In genomic region chr20:58308680-58309527, GRCh38 we compare ENCODE assay signal across 8 cellular contexts. TPM values are rescaled to one million over a fixed set of nuclear protein-coding genes. Genes with fewer than 3 reads are reported as not detected.
A peak's percentile ranks its signal among the peaks of the same experiment; 100 is the strongest.
DNase-seq lines count a peak whose midpoint lies in the region; ATAC-seq and TF ChIP-seq lines count a peak whose summit lies in the region.

No MANE protein-coding gene starts in this region.

- H3K36me3 Mint-ChIP-seq in brain = peaks cover 23% of the 10 kb centered on the region

- H3K4me2 ChIP-seq in SU-DHL-6 (ENCODE audit: low read depth, low read length, poor library complexity, severe bottlenecking) = no peak overlapping the region

- H3F3A ChIP-seq in SU-DHL-6 (ENCODE audit: insufficient read depth) = peaks cover 23% of the 10 kb centered on the region

- ATAC-seq in GM18907 (IDR thresholded peaks at IDR 0.05; ENCODE audit: unreplicated experiment) (peak; percentile 52), HG03103 (IDR thresholded peaks at IDR 0.05; ENCODE audit: low read depth, unreplicated experiment) (peak; percentile 47), GM18870 (IDR thresholded peaks at IDR 0.05; ENCODE audit: unreplicated experiment) (no peak)

- no peak overlapping the region for H2AFZ ChIP-seq in SU-DHL-6 (ENCODE audit: low read depth, low read length, severe bottlenecking)

- H3K4me3 Mint-ChIP-seq in brain = peak overlapping the region; percentile 84 to 88 (median 87)

- H4K20me1 ChIP-seq in SU-DHL-6 (ENCODE audit: low read depth, low read length) = no peaks in the 10 kb centered on the region

- no peak for DNase-seq in AG09309 (ENCODE audit: low read depth)

- H3K9me3 ChIP-seq in SU-DHL-6 (ENCODE audit: insufficient read depth, low read length) (no peaks in the 10 kb centered on the region), iPS-18c (ENCODE audit: control insufficient read depth, insufficient read depth, low read length) (no peaks in the 10 kb centered on the region), skeletal muscle tissue (ENCODE audit: control insufficient read depth in 3 of 3, low read length in 3 of 3) (no peaks in the 10 kb centered on the region)

- H3K4me1 ChIP-seq in skeletal muscle tissue (ENCODE audit: control insufficient read depth in 3 of 3, insufficient read depth in 3 of 3, low read length in 3 of 3) = peaks cover 0 to 16% (median 4%) of the 10 kb centered on the region in 3 donors

- H3K9ac ChIP-seq in SU-DHL-6 (ENCODE audit: low read length) = no peak overlapping the region
- H3K9ac ChIP-seq in skeletal muscle tissue (ENCODE audit: low read depth in 1 of 3, low read length in 3 of 3) = peak overlapping the region; percentile 51 to 70 (median 52)

- no peaks in the 10 kb centered on the region for H3K27me3 ChIP-seq in SU-DHL-6 (ENCODE audit: low read length)
- no peaks in the 10 kb centered on the region for H3K27me3 ChIP-seq in skeletal muscle tissue (ENCODE audit: control insufficient read depth in 3 of 3, insufficient read depth in 3 of 3, low read length in 3 of 3)

- no peaks in the 10 kb centered on the region for H3K36me3 ChIP-seq in SU-DHL-6 (ENCODE audit: low read length)
- peaks cover 8 to 17% (median 11%) of the 10 kb centered on the region in 3 donors for H3K36me3 ChIP-seq in skeletal muscle tissue (ENCODE audit: control insufficient read depth in 3 of 3, insufficient read depth in 3 of 3, low read length in 3 of 3)

- peaks cover 28% of the 10 kb centered on the region for H3K4me1 Mint-ChIP-seq in brain

- H3K27ac Mint-ChIP-seq in brain = peak overlapping the region in 3 of 5 experiments; percentile 61 to 73 (median 67)

- no peaks in the 10 kb centered on the region for H3K27me3 Mint-ChIP-seq in brain

- H3K79me2 ChIP-seq in SU-DHL-6 (ENCODE audit: insufficient read depth, low read length) = peaks cover 20% of the 10 kb centered on the region

- H3K4me3 ChIP-seq in AG09309 (ENCODE audit: control insufficient read depth, low read depth, low read length) = peak overlapping the region; percentile 62
- no peak overlapping the region for H3K4me3 ChIP-seq in SU-DHL-6 (ENCODE audit: insufficient read depth, low read length, poor library complexity, severe bottlenecking)
- peak overlapping the region; percentile 91 for H3K4me3 ChIP-seq in iPS-18c (ENCODE audit: insufficient read depth, low read depth, low read length)
- H3K4me3 ChIP-seq in skeletal muscle tissue (ENCODE audit: low read length in 3 of 3) = peak overlapping the region; percentile 79 to 80 (median 79)

- TF ChIP-seq CTCF in AG09309 (IDR thresholded peaks at IDR 0.05; ENCODE audit: control insufficient read depth, insufficient read depth, low read depth, low read length, missing control alignments) (no peak), SU-DHL-6 (IDR thresholded peaks at IDR 0.05; ENCODE audit: insufficient read depth, low read length, poor library complexity, severe bottlenecking) (no peak), brain (conservative IDR thresholded peaks at IDR 0.05) (no peak)

- H3K27ac ChIP-seq in SU-DHL-6 (ENCODE audit: low read depth, low read length) (peak overlapping the region; percentile 38), skeletal muscle tissue (ENCODE audit: low read depth, low read length) (peak overlapping the region; percentile 57)

- no peaks in the 10 kb centered on the region for H3K9me3 Mint-ChIP-seq in brain

- H3K9me2 ChIP-seq in SU-DHL-6 (replicated peaks; ENCODE audit: insufficient read depth, low read length) = no peaks in the 10 kb centered on the region

RNA-seq across cellular contexts. Expression of gene RAB22A, which starts 0.6 kb away (rescaled TPM):
- polyA plus RNA-seq in brain (ENCODE audit: insufficient read depth, low read depth, low replicate concordance) = 6.0 TPM
- 10.4 TPM for total RNA-seq in skeletal muscle tissue
